ENCODE assay signal across 28 cellular contexts in genomic region chr14:101187816-101188570, GRCh38.
A peak's percentile ranks its signal among the peaks of the same experiment; 100 is the strongest.
DNase-seq lines count a peak whose midpoint lies in the region; ATAC-seq and TF ChIP-seq lines count a peak whose summit lies in the region.
"Had no signal": no experiment of that assay in that cellular context is flagged by ENCODE, and none has a peak within 500 bp of the region (broad histone marks: within the 10 kb centered on the region; RNA-seq: fewer than 3 reads in every experiment).

No MANE protein-coding gene starts in this region.

- H3K4me1 ChIP-seq in breast epithelium (no peaks in the 10 kb centered on the region), mammary epithelial cell (ENCODE audit: insufficient read depth, low read length) (no peaks in the 10 kb centered on the region), RWPE2 (ENCODE audit: insufficient read depth, poor library complexity, severe bottlenecking) (no peaks in the 10 kb centered on the region), uterus (no peaks in the 10 kb centered on the region)
- H3K4me1 ChIP-seq: foreskin keratinocyte had no signal

- H3K9ac ChIP-seq in mammary epithelial cell (ENCODE audit: insufficient read depth, low read length), result no peak overlapping the region

- TF ChIP-seq POLR2A in breast epithelium (IDR thresholded peaks at IDR 0.05) (no peak), uterus (IDR thresholded peaks at IDR 0.05) (no peak)

- H3K9me3 ChIP-seq in breast epithelium, result no peaks in the 10 kb centered on the region
- peaks cover 6% of the 10 kb centered on the region for H3K9me3 ChIP-seq in mammary epithelial cell (replicated peaks; ENCODE audit: insufficient read depth, low read length)
- no peaks in the 10 kb centered on the region for H3K9me3 ChIP-seq in RWPE2 (ENCODE audit: severe bottlenecking)
- H3K9me3 ChIP-seq in uterus, result no peaks in the 10 kb centered on the region

- no peaks in the 10 kb centered on the region for H4K20me1 ChIP-seq in mammary epithelial cell (ENCODE audit: insufficient read depth, low read length)

- no peak overlapping the region for H3K4me3 ChIP-seq in breast epithelium
- H3K4me3 ChIP-seq in mammary epithelial cell (replicated peaks in 1 of 3; ENCODE audit: insufficient read depth in 1 of 3, low read depth in 2 of 3, low read length in 3 of 3), result no peak overlapping the region
- H3K4me3 ChIP-seq in RWPE2 (ENCODE audit: severe bottlenecking), result no peak overlapping the region
- H3K4me3 ChIP-seq in uterus, result no peak overlapping the region

- CTCF ChIA-PET in mammary epithelial cell (lab: Charles Lee; ENCODE audit: low non-redundant PET), result no interaction called here

- in situ Hi-C loops in mammary epithelial cell (cut with MboI; ENCODE audit: low sequenced_read_pairs in 2 of 2), result no loop called here

- no peak overlapping the region for H2AFZ ChIP-seq in mammary epithelial cell (ENCODE audit: low read depth, low read length)

- no peaks in the 10 kb centered on the region for H3K36me3 ChIP-seq in breast epithelium
- no peaks in the 10 kb centered on the region for H3K36me3 ChIP-seq in mammary epithelial cell (ENCODE audit: insufficient read depth, low read length)
- H3K36me3 ChIP-seq in RWPE2 (ENCODE audit: low read depth), result no peaks in the 10 kb centered on the region
- H3K36me3 ChIP-seq in uterus, result no peaks in the 10 kb centered on the region

- WGBS in mammary epithelial cell (ENCODE audit: low coverage, missing lambda C conversion rate), result 50% methylated on average over 5 of the region's 14 CpGs

- TF ChIP-seq CTCF in breast epithelium (IDR thresholded peaks at IDR 0.05) (no peak), mammary epithelial cell (conservative IDR thresholded peaks at IDR 0.05 in 1 of 2, IDR thresholded peaks at IDR 0.05 in 1 of 2; ENCODE audit: extremely low read depth in 1 of 2, insufficient read depth in 1 of 2, low read depth in 1 of 2, low read length in 2 of 2) (no peak), RWPE2 (IDR thresholded peaks at IDR 0.05; ENCODE audit: poor library complexity, severe bottlenecking) (no peak), uterus (IDR thresholded peaks at IDR 0.05) (no peak)

- peak overlapping the region in 1 of 2 donors; percentile 38 for H3K27ac ChIP-seq in breast epithelium
- H3K27ac ChIP-seq in mammary epithelial cell (ENCODE audit: insufficient read depth, low read depth, low read length), result no peak overlapping the region
- no peak overlapping the region for H3K27ac ChIP-seq in RWPE2 (ENCODE audit: poor library complexity, severe bottlenecking)
- H3K27ac ChIP-seq in uterus, result peak overlapping the region in 1 of 2 donors; percentile 15
- H3K27ac ChIP-seq: foreskin keratinocyte, VCaP had no signal

- no peak overlapping the region for H3K4me2 ChIP-seq in mammary epithelial cell (ENCODE audit: insufficient read depth, low read depth, low read length)

- H3K27me3 ChIP-seq in breast epithelium (peaks cover 0 to 7% of the 10 kb centered on the region in 2 donors), mammary epithelial cell (ENCODE audit: insufficient read depth, low read length) (no peaks in the 10 kb centered on the region), RWPE2 (ENCODE audit: insufficient read depth, poor library complexity, severe bottlenecking) (peaks cover 16% of the 10 kb centered on the region), uterus (no peaks in the 10 kb centered on the region)
- H3K27me3 ChIP-seq: foreskin keratinocyte had no signal

- no peaks in the 10 kb centered on the region for H3K79me2 ChIP-seq in mammary epithelial cell (ENCODE audit: insufficient read depth, low read length)

- peak; percentile 13 to 45 for DNase-seq in breast epithelium (ENCODE audit: low spot score in 2 of 2)
- no peak for DNase-seq in mammary epithelial cell
- peak; percentile 27 for DNase-seq in RWPE2 (ENCODE audit: low spot score)
- peak; percentile 60 for DNase-seq in mesenteric fat pad (ENCODE audit: low spot score)
- DNase-seq in uterus, result peak; percentile 8 to 13
- DNase-seq in stimulated activated CD4-positive, alpha-beta T cell treated with anti-CD3 and anti-CD28 coated beads, Interleukin-12 subunit alpha, Interleukin-12 subunit beta, amount 100 ng/mL, for 4 hours, result no peak
- no peak for DNase-seq in stimulated activated naive CD4-positive, alpha-beta T cell treated with Interleukin-2 at 50 U/mL for 16 hours (lab: John Stamatoyannopoulos, UW)
- DNase-seq: ACHN; activated CD4-positive, alpha-beta T cell treated with anti-CD3 and anti-CD28 coated beads for 48 hours; activated naive CD4-positive, alpha-beta T cell treated with Interleukin-2 at 50 U/mL for 16 hours; central memory CD4-positive, alpha-beta T cell; DMS153; foreskin keratinocyte; IMR-90; MV-4-11; naive thymus-derived CD4-positive, alpha-beta T cell; NCI-H1436; NCI-H2107; NCI-H345; nucleus accumbens; SIG-M5; stimulated activated naive CD4-positive, alpha-beta T cell; SW 1271; T1000 had no signal

- ATAC-seq in RWPE2 (ENCODE audit: low read depth), result no peak
- no peak for ATAC-seq in HG02610 (IDR thresholded peaks at IDR 0.05; ENCODE audit: unreplicated experiment)
- ATAC-seq: esophagus mucosa; foreskin keratinocyte; naive thymus-derived CD4-positive, alpha-beta T cell; Panc1 had no signal

- dilution Hi-C loops in mammary epithelial cell (cut with HindIII; ENCODE audit: low sequenced_read_pairs), result no loop called here

- no TSS peak for BruUV-seq in mammary epithelial cell (replicated peaks; lab: Mats Ljungman, UMichigan)

- intact Hi-C loops in breast epithelium (cut with DNase I; ENCODE audit: low total_unique reads), result no loop called here
- intact Hi-C loops in mammary epithelial cell (cut with micrococcal nuclease), result no loop called here
- intact Hi-C loops in uterus (cut with DNase I; ENCODE audit: low total_unique reads), result no loop called here

Comparison
In these comparisons a context has a peak if more than half of its experiments do, and no peak if none do; other contexts are left out.
1. DNase-seq: peak in breast epithelium (2 of 2), RWPE2 (single experiment), mesenteric fat pad (single experiment) and uterus (2 of 2); none in mammary epithelial cell (single experiment), stimulated activated CD4-positive, alpha-beta T cell treated with anti-CD3 and anti-CD28 coated beads, Interleukin-12 subunit alpha, Interleukin-12 subunit beta, amount 100 ng/mL, for 4 hours (single experiment) and stimulated activated naive CD4-positive, alpha-beta T cell treated with Interleukin-2 at 50 U/mL for 16 hours (single experiment).